23 cellular contexts compared by ENCODE assay signal in genomic region chr11:69908511-69909220, GRCh38.
DNase-seq lines count a peak whose midpoint lies in the region; ATAC-seq, FAIRE-seq and TF ChIP-seq lines count a peak whose summit lies in the region.
"Had no signal": no experiment of that assay in that cellular context is flagged by ENCODE, and none has a peak within 500 bp of the region (broad histone marks: within the 10 kb centered on the region; RNA-seq: fewer than 3 reads in every experiment).

No MANE protein-coding gene starts in this region.

- POLR2A ChIA-PET in K562 (lab: Yijun Ruan, JAX) = interaction anchor here (0.6 to 1.1 kb wide), 2 partner anchors 27 to 287 kb away, joined by 3 read pairs; no protein-coding TSS in a partner anchor

- no peak for TF ChIP-seq RAD21 in K562 (CRISPR knock-in tag; conservative IDR thresholded peaks at IDR 0.05 in 1 of 2, IDR thresholded peaks at IDR 0.05 in 1 of 2)

- BruUV-seq in K562 (replicated peaks; lab: Mats Ljungman, UMichigan) = no TSS peak

- H2AFZ ChIP-seq in K562 (ENCODE audit: low read depth, low read length) (no peak overlapping the region), osteoblast (ENCODE audit: low read length) (no peak overlapping the region)
- H2AFZ ChIP-seq: GM23248 had no signal

- TF ChIP-seq EP300 in K562 (IDR thresholded peaks at IDR 0.05; ENCODE audit: low read length) = no peak

- H3K27ac ChIP-seq in left ventricle myocardium inferior (replicated peaks) = no peak overlapping the region
- H3K27ac ChIP-seq in right cardiac atrium (ENCODE audit: low read length) = no peak overlapping the region
- H3K27ac ChIP-seq in K562 (ENCODE audit: extremely low read depth, low read depth, low read length) = no peak overlapping the region
- no peak overlapping the region for H3K27ac ChIP-seq in osteoblast (ENCODE audit: low read depth, low read length)
- H3K27ac ChIP-seq: GM23248, HL-60, SJSA1 had no signal

- TF ChIP-seq CTCF in left ventricle myocardium inferior (IDR thresholded peaks at IDR 0.05; ENCODE audit: borderline replicate concordance) (no peak), K562 (IDR thresholded peaks at IDR 0.05 in 2 of 3, conservative IDR thresholded peaks at IDR 0.05 in 1 of 3; ENCODE audit: insufficient read depth in 2 of 3, low read depth in 1 of 3, low read length in 3 of 3) (no peak), osteoblast (IDR thresholded peaks at IDR 0.05; ENCODE audit: extremely low read depth, low read depth, low read length) (no peak), GM20000 (IDR thresholded peaks at IDR 0.05; ENCODE audit: extremely low read depth, missing control alignments) (no peak)

- H3K27me3 ChIP-seq in left ventricle myocardium inferior (ENCODE audit: low read depth) (peaks cover 58% of the 10 kb centered on the region), right cardiac atrium (ENCODE audit: control insufficient read depth, insufficient read depth) (no peaks in the 10 kb centered on the region), K562 (ENCODE audit: control insufficient read depth in 2 of 2, insufficient read depth in 2 of 2, low read length in 2 of 2) (peaks cover 5 to 46% of the 10 kb centered on the region in 2 experiments; a peak in 4 of 5 replicates), osteoblast (ENCODE audit: insufficient read depth, low read length) (peaks cover 33% of the 10 kb centered on the region)
- H3K27me3 ChIP-seq: SJSA1 had no signal

- intact Hi-C loops in left ventricle myocardium inferior (cut with micrococcal nuclease) = no loop called here
- intact Hi-C loops in right cardiac atrium (cut with DNase I) = no loop called here
- intact Hi-C loops in K562 (cut with micrococcal nuclease) = no loop called here

- no peaks in the 10 kb centered on the region for H3K9me3 ChIP-seq in left ventricle myocardium inferior (replicated peaks)
- H3K9me3 ChIP-seq in right cardiac atrium (ENCODE audit: control insufficient read depth, low read length) = no peaks in the 10 kb centered on the region
- H3K9me3 ChIP-seq in K562 (replicated peaks; ENCODE audit: control insufficient read depth, insufficient read depth, low read depth, low read length) = no peaks in the 10 kb centered on the region
- H3K9me3 ChIP-seq in osteoblast (ENCODE audit: low read depth, low read length) = no peaks in the 10 kb centered on the region
- H3K9me3 ChIP-seq: SJSA1 had no signal

- H3K9ac ChIP-seq in K562 (ENCODE audit: insufficient read depth in 1 of 2, low read depth in 2 of 2, low read length in 2 of 2) = no peak overlapping the region
- H3K9ac ChIP-seq: GM23248 had no signal

- H3K36me3 ChIP-seq in left ventricle myocardium inferior (no peaks in the 10 kb centered on the region), K562 (ENCODE audit: control insufficient read depth, insufficient read depth, low read length) (no peaks in the 10 kb centered on the region), osteoblast (ENCODE audit: insufficient read depth, low read length) (no peaks in the 10 kb centered on the region)
- H3K36me3 ChIP-seq: SJSA1 had no signal

- FAIRE-seq in K562 (lab: Jason Lieb, UNC) = peak; percentile 29

- H3K79me2 ChIP-seq in K562 (ENCODE audit: control insufficient read depth, insufficient read depth, low read length) (no peaks in the 10 kb centered on the region), osteoblast (ENCODE audit: insufficient read depth, low read length) (no peaks in the 10 kb centered on the region)

- DNase-seq in left ventricle myocardium inferior (peak; percentile 2), right cardiac atrium (no peak), K562 (ENCODE audit: extremely low read depth in 1 of 4, low spot score in 3 of 4) (no peak), osteoblast (ENCODE audit: insufficient read length, low spot score, missing footprints) (peak; percentile 64), Kasumi-1 (lab: John Stamatoyannopoulos, UW) (no peak), GM20000 (ENCODE audit: low spot score) (no peak)
- DNase-seq: CD4-positive, alpha-beta memory T cell; COR-L47; DMS53; GM23248; H9; HFFc6; Karpas-422; MV-4-11; NCI-H1105; NCI-H1436 treated with DMSO at 0.1 percent for 48 hours; NCI-H2029; NCI-H446; NCI-H524 treated with DMSO at 0.1 percent for 48 hours; NCI-H774 had no signal

- no peak for ATAC-seq in right cardiac atrium
- ATAC-seq in K562 = no peak
- ATAC-seq in HG03039 (IDR thresholded peaks at IDR 0.05; ENCODE audit: unreplicated experiment) = no peak

- no peak overlapping the region for H3K4me3 ChIP-seq in left ventricle myocardium inferior
- H3K4me3 ChIP-seq in right cardiac atrium (ENCODE audit: low read length) = no peak overlapping the region
- H3K4me3 ChIP-seq in K562 = no peak overlapping the region
- H3K4me3 ChIP-seq in osteoblast (ENCODE audit: insufficient read depth, low read length) = no peak overlapping the region
- H3K4me3 ChIP-seq: GM23248, SJSA1 had no signal

- in situ Hi-C loops in K562 (cut with MboI) = no loop called here

- H3K4me1 ChIP-seq in left ventricle myocardium inferior (peaks cover 20% of the 10 kb centered on the region), right cardiac atrium (ENCODE audit: control insufficient read depth, insufficient read depth, low read length) (no peaks in the 10 kb centered on the region), K562 (replicated peaks in 1 of 2; ENCODE audit: control insufficient read depth in 2 of 2, insufficient read depth in 2 of 2, low read length in 2 of 2) (peaks cover 14 to 63% of the 10 kb centered on the region in 2 experiments; a peak in 4 of 5 replicates), osteoblast (ENCODE audit: insufficient read depth, low read length) (no peaks in the 10 kb centered on the region)

- peaks cover 31% of the 10 kb centered on the region for H4K20me1 ChIP-seq in K562 (replicated peaks; ENCODE audit: control insufficient read depth, insufficient read depth, low read length)
- no peaks in the 10 kb centered on the region for H4K20me1 ChIP-seq in osteoblast (ENCODE audit: insufficient read depth, low read length)

- H3K9me1 ChIP-seq in K562 (ENCODE audit: control insufficient read depth, insufficient read depth, low read length) = no peaks in the 10 kb centered on the region

- 73% methylated on average over 19 of the region's 19 CpGs for WGBS in right cardiac atrium
- 7% methylated on average over 14 of the region's 19 CpGs for WGBS in K562 (ENCODE audit: insufficient coverage, low coverage, missing lambda C conversion rate)

- TF ChIP-seq POLR2A in K562 (conservative IDR thresholded peaks at IDR 0.05) = no peak

- H3K4me2 ChIP-seq in K562 (ENCODE audit: insufficient read depth, low read length) (no peak overlapping the region), osteoblast (ENCODE audit: insufficient read depth, low read length) (no peak overlapping the region)

- CTCF ChIA-PET in K562 (lab: Yijun Ruan, JAX; ENCODE audit: low intra/inter-chr PET ratio) = no interaction called here

TF ChIP-seq in K562, 482 proteins besides CTCF, POLR2A, EP300 and RAD21:
- TF ChIP-seq ZNF668 (CRISPR knock-in tag; IDR thresholded peaks at IDR 0.05) (no peak), TEAD4 (IDR thresholded peaks at IDR 0.05; ENCODE audit: low read length) (no peak), TEAD4 (CRISPR knock-in tag; IDR thresholded peaks at IDR 0.05; ENCODE audit: borderline replicate concordance) (no peak), NR3C1 (CRISPR knock-in tag; IDR thresholded peaks at IDR 0.05) (no peak), TCF7 (IDR thresholded peaks at IDR 0.05; ENCODE audit: borderline replicate concordance) (no peak), BACH1 (tag; IDR thresholded peaks at IDR 0.05) (no peak), ZNF589 (CRISPR knock-in tag; IDR thresholded peaks at IDR 0.05; ENCODE audit: low read depth) (no peak), OTX1 (CRISPR knock-in tag; IDR thresholded peaks at IDR 0.05) (no peak), MTA2 (IDR thresholded peaks at IDR 0.05; ENCODE audit: low read depth) (no peak), ZNF197 (CRISPR knock-in tag; IDR thresholded peaks at IDR 0.05; ENCODE audit: low read depth) (no peak), ZSCAN32 (CRISPR knock-in tag; IDR thresholded peaks at IDR 0.05) (no peak), ZNF347 (CRISPR knock-in tag; IDR thresholded peaks at IDR 0.05; ENCODE audit: low read depth) (no peak), ASH1L (IDR thresholded peaks at IDR 0.05; ENCODE audit: borderline replicate concordance, low read depth, partially characterized antibody) (no peak), SMARCA5 (IDR thresholded peaks at IDR 0.05) (no peak), ZNF184 (CRISPR knock-in tag; IDR thresholded peaks at IDR 0.05) (no peak), PPARD (CRISPR knock-in tag; IDR thresholded peaks at IDR 0.05) (no peak), ZNF766 (CRISPR knock-in tag; conservative IDR thresholded peaks at IDR 0.05) (no peak)

Comparison
In these comparisons a context has a peak if more than half of its experiments do, and no peak if none do; other contexts are left out.
1. DNase-seq: peak in left ventricle myocardium inferior (single experiment) and osteoblast (single experiment); none in right cardiac atrium (0 of 3), K562 (0 of 4), Kasumi-1 (0 of 2) and GM20000 (single experiment).